In the genomic region with DNA sequence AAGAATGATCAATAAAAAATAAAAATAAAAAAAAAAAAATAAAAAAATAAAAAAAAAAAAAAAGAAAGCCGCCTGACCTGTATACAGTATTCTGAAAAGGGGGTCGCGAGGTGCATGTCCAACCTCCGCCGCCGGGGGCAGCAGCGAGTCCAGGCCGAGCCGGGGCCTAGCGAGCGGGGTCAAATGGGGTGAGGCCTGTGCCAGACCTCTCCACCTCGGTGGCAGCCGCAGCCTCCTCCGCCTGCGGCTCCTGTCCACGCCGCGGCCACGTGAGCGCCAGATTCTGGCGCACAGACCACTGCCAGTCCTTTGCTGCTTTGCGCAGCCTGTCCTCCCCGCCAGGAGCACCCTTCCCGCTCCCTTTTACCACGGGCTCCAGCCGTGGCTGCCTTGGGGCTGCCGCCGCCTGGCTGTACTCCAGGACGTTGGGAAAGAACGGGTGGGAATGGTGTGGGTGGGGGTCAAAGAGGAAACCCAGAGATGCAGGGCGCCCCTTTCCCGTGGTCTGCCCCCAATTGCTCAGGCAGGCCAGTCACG, we compare ENCODE assay signal across 8 cellular contexts. TPM values are rescaled to one million over a fixed set of nuclear protein-coding genes. Genes with fewer than 3 reads are reported as not detected.
DNase-seq lines count a peak whose midpoint lies in the region; ATAC-seq and TF ChIP-seq lines count a peak whose summit lies in the region.

No MANE protein-coding gene starts in this region.

- H3K27ac ChIP-seq in HL-60 (replicated peaks) (peak overlapping the region; percentile 74), rectal smooth muscle tissue (ENCODE audit: low read depth, low read length) (peak overlapping the region; percentile 55), vagina (peak overlapping the region; percentile 10)

- H3K9ac ChIP-seq in rectal smooth muscle tissue (ENCODE audit: low read length), result no peak overlapping the region

- H3K4me3 Mint-ChIP-seq in activated naive CD4-positive, alpha-beta T cell treated with anti-CD3 and anti-CD28 coated beads for 36 hours, result peak overlapping the region; percentile 39

- no peaks in the 10 kb centered on the region for H3K27me3 Mint-ChIP-seq in activated naive CD4-positive, alpha-beta T cell treated with anti-CD3 and anti-CD28 coated beads for 36 hours (ENCODE audit: low read depth)

- H3K4me1 ChIP-seq in rectal smooth muscle tissue (ENCODE audit: control insufficient read depth, insufficient read depth, low read length) (peaks cover 3% of the 10 kb centered on the region), vagina (peaks cover 25% of the 10 kb centered on the region)

- H3K4me1 Mint-ChIP-seq in activated naive CD4-positive, alpha-beta T cell treated with anti-CD3 and anti-CD28 coated beads for 36 hours (ENCODE audit: low read depth), result peaks cover 27% of the 10 kb centered on the region

- TF ChIP-seq CTCF in GM12865 (IDR thresholded peaks at IDR 0.05; ENCODE audit: insufficient read depth, low read depth, low read length, missing control alignments), result peak; percentile 78
- TF ChIP-seq CTCF in HL-60 (IDR thresholded peaks at IDR 0.05; ENCODE audit: insufficient read depth, low read length), result peak; percentile 65
- TF ChIP-seq CTCF in vagina (IDR thresholded peaks at IDR 0.05), result peak; percentile 18 to 71 (median 67)

- H3K27me3 ChIP-seq in HL-60 (ENCODE audit: insufficient read depth, poor library complexity, severe bottlenecking) (no peaks in the 10 kb centered on the region), rectal smooth muscle tissue (ENCODE audit: control insufficient read depth, insufficient read depth, low read length) (no peaks in the 10 kb centered on the region), vagina (no peaks in the 10 kb centered on the region)

- H3K9me3 ChIP-seq in vagina, result no peaks in the 10 kb centered on the region

- H3K9me3 Mint-ChIP-seq in activated naive CD4-positive, alpha-beta T cell treated with anti-CD3 and anti-CD28 coated beads for 36 hours, result no peaks in the 10 kb centered on the region

- H3K4me3 ChIP-seq in GM12865 (ENCODE audit: low read depth, low read length) (no peak overlapping the region), HL-60 (replicated peaks; ENCODE audit: insufficient read depth, low read length) (no peak overlapping the region), rectal smooth muscle tissue (ENCODE audit: low read length) (peak overlapping the region; percentile 44), vagina (no peak overlapping the region)

- no peak for TF ChIP-seq POLR2A in vagina (IDR thresholded peaks at IDR 0.05)

- intact Hi-C loops in activated naive CD4-positive, alpha-beta T cell treated with anti-CD3 and anti-CD28 coated beads for 36 hours (cut with micrococcal nuclease), result loop anchor here (2.0 kb wide), 1 partner anchor 37 kb away; no protein-coding TSS in a partner anchor
- intact Hi-C loops in Right ventricle myocardium superior (cut with DNase I), result no loop called here
- intact Hi-C loops in vagina (cut with DNase I), result no loop called here

- ATAC-seq in Right ventricle myocardium superior (ENCODE audit: poor library complexity) (peak; percentile 93), GM18519 (IDR thresholded peaks at IDR 0.05; ENCODE audit: low FRiP score, unreplicated experiment) (no peak)

- peak; percentile 65 for DNase-seq in GM12865 (ENCODE audit: low read depth)
- DNase-seq in HL-60 (ENCODE audit: low read depth in 1 of 2, low spot score in 1 of 2), result peak; percentile 83 to 84
- peak; percentile 90 for DNase-seq in SK-N-DZ (ENCODE audit: low spot score)
- peak; percentile 82 for DNase-seq in activated naive CD4-positive, alpha-beta T cell treated with anti-CD3 and anti-CD28 coated beads for 36 hours
- peak; percentile 94 for DNase-seq in Right ventricle myocardium superior
- DNase-seq in vagina (ENCODE audit: extremely low spot score in 2 of 2), result no peak

- H3K27ac Mint-ChIP-seq in activated naive CD4-positive, alpha-beta T cell treated with anti-CD3 and anti-CD28 coated beads for 36 hours, result no peak overlapping the region

- peaks cover 9% of the 10 kb centered on the region for H3K36me3 Mint-ChIP-seq in activated naive CD4-positive, alpha-beta T cell treated with anti-CD3 and anti-CD28 coated beads for 36 hours (ENCODE audit: low read depth)

- CTCF ChIA-PET in activated naive CD4-positive, alpha-beta T cell treated with anti-CD3 and anti-CD28 coated beads for 36 hours (lab: Charles Lee), result no interaction called here

- H3K36me3 ChIP-seq in rectal smooth muscle tissue (ENCODE audit: control insufficient read depth, insufficient read depth, low read length), result peaks cover 15% of the 10 kb centered on the region
- peaks cover 0 to 14% of the 10 kb centered on the region in 2 donors for H3K36me3 ChIP-seq in vagina

RNA-seq across cellular contexts. Expression of a gene that starts 2.4 kb away (rescaled TPM):
- polyA plus RNA-seq in SK-N-DZ (2014; cell fraction: cytosol; rRNA removed), result 24.8 and 28.5 TPM in 2 replicates
- polyA plus RNA-seq in SK-N-DZ (2014; cell fraction: nucleus; rRNA removed), result 32.7 and 47.2 TPM in 2 replicates
- total RNA-seq in activated naive CD4-positive, alpha-beta T cell treated with anti-CD3 and anti-CD28 coated beads for 36 hours, result 10 to 100 TPM; 21.3 to 23.1 TPM
- 84.3 TPM for total RNA-seq in Right ventricle myocardium superior
- 48.9 TPM for total RNA-seq in vagina

RNA-seq across cellular contexts. Expression of a gene that starts 11.1 kb away (rescaled TPM):
- polyA plus RNA-seq in SK-N-DZ (2014; cell fraction: cytosol; rRNA removed), result 152 and 159 TPM in 2 replicates
- 119 and 126 TPM in 2 replicates for polyA plus RNA-seq in SK-N-DZ (2014; cell fraction: nucleus; rRNA removed)
- total RNA-seq in activated naive CD4-positive, alpha-beta T cell treated with anti-CD3 and anti-CD28 coated beads for 36 hours, result 10 to 100 TPM; 43.4 to 47.8 TPM
- total RNA-seq in Right ventricle myocardium superior (40.0 TPM), vagina (123 TPM)

RNA-seq across cellular contexts. Expression of a gene that starts 11.7 kb away (rescaled TPM):
- 116 and 121 TPM in 2 replicates for polyA plus RNA-seq in SK-N-DZ (2014; cell fraction: cytosol; rRNA removed)
- 109 and 110 TPM in 2 replicates for polyA plus RNA-seq in SK-N-DZ (2014; cell fraction: nucleus; rRNA removed)
- total RNA-seq in activated naive CD4-positive, alpha-beta T cell treated with anti-CD3 and anti-CD28 coated beads for 36 hours, result 10 to 100 TPM; 58.1 to 64.5 TPM
- total RNA-seq in Right ventricle myocardium superior (60.3 TPM), vagina (76.6 TPM)

RNA-seq across cellular contexts. Expression of a gene that starts 17.0 kb away (rescaled TPM):
- 2.0 and 4.6 TPM in 2 replicates for polyA plus RNA-seq in SK-N-DZ (2014; cell fraction: cytosol; rRNA removed)
- 51.5 and 64.1 TPM in 2 replicates for polyA plus RNA-seq in SK-N-DZ (2014; cell fraction: nucleus; rRNA removed)
- total RNA-seq in activated naive CD4-positive, alpha-beta T cell treated with anti-CD3 and anti-CD28 coated beads for 36 hours, result 1 to 10 TPM; 4.1 to 5.2 TPM
- total RNA-seq in Right ventricle myocardium superior (0.81 TPM), vagina (2.0 TPM)

RNA-seq across cellular contexts. Expression of a gene that starts 29.8 kb away (rescaled TPM):
- 0.70 and 1.0 TPM in 2 replicates for polyA plus RNA-seq in SK-N-DZ (2014; cell fraction: cytosol; rRNA removed)
- polyA plus RNA-seq in SK-N-DZ (2014; cell fraction: nucleus; rRNA removed), result 0.12 and 1.0 TPM in 2 replicates
- not detected for total RNA-seq in activated naive CD4-positive, alpha-beta T cell treated with anti-CD3 and anti-CD28 coated beads for 36 hours
- total RNA-seq in Right ventricle myocardium superior (not detected), vagina (26.0 TPM)

Comparison
In these comparisons a context has a peak if more than half of its experiments do, and no peak if none do; other contexts are left out.
1. DNase-seq: peak in GM12865 (single experiment), HL-60 (2 of 2), SK-N-DZ (single experiment), activated naive CD4-positive, alpha-beta T cell treated with anti-CD3 and anti-CD28 coated beads for 36 hours (single experiment) and Right ventricle myocardium superior (single experiment); none in vagina (0 of 2).
2. H3K27ac ChIP-seq: peak in every context shown above with its lines; median percentile 74 in HL-60; 55 in rectal smooth muscle tissue; 10 in vagina.
3. Peak in every context shown above with its lines, with median percentiles within 50 percentile points of each other: CTCF ChIP-seq.